Comparison of ENCODE assay signal across 8 cellular contexts in the genomic region with DNA sequence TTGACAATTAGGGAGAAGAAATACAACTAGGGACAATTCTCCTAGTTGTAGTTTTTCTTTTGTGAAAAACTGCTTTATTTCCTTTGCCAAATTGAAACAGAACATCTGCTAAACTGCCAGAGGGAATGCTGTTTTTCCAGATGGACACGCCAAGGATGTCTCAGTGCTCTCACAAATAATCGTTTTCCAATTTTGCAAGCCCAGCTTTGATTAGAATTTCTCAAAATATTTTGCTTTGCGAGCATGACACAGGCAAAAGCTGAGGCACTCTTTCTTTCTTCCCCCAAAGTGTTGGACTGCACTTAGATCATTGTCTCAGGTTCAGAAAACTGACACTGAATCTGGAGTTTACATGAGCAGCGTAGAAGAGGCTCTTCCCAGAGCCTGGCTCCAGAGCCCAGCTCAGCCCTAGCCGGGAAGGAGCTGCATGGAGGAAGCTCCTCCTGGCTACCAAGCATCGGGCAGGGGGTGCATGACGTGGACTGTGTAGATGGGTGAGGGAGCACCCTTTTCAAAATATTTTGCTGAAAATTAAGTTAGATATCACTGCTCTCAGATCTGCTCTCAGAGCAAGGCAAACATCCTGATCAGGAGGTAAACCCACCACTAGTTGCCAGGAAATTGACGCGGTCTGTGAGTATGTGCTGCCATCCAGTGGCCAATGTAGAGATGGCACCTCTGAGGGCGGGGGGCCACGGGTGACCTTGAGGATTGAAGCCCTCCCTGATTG.
A peak's percentile ranks its signal among the peaks of the same experiment; 100 is the strongest.
DNase-seq lines count a peak whose midpoint lies in the region; ATAC-seq, FAIRE-seq and TF ChIP-seq lines count a peak whose summit lies in the region.

No MANE protein-coding gene starts in this region.

- peak; percentile 89 for TF ChIP-seq CTCF in BE2C (IDR thresholded peaks at IDR 0.05; ENCODE audit: low read depth, low read length)
- TF ChIP-seq CTCF in Panc1 (IDR thresholded peaks at IDR 0.05) = peak; percentile 93
- TF ChIP-seq CTCF in ovary (IDR thresholded peaks at IDR 0.05) = peak; percentile 91 to 99 (median 98)
- peak; percentile 86 to 98 (median 94) for TF ChIP-seq CTCF in thyroid gland (IDR thresholded peaks at IDR 0.05)

- DNase-seq in BE2C (peak; percentile 47), Panc1 (ENCODE audit: low read depth, low spot score) (peak; percentile 28), frontal cortex (ENCODE audit: low spot score in 2 of 2) (peak; percentile 17 to 49), ovary (peak; percentile 64 to 89 (median 79)), thyroid gland (peak; percentile 40 to 53)
- peak; percentile 56 for DNase-seq in activated T-helper 2 cell treated with anti-CD3 and anti-CD28 coated beads, Interferon-gamma antibody, Interleukin-2, Interleukin-4, amounts not matched to agents 10 μg/mL and 5 μg/mL and 100 μg/mL, durations not matched to agents 14 hours and 24 hours and 36 hours (ENCODE audit: low spot score)

- no peak for FAIRE-seq in frontal cortex (lab: Jason Lieb, UNC)

- POLR2A ChIA-PET in Panc1 (lab: Charles Lee) = no interaction called here

- no peak overlapping the region for H3K4me3 Mint-ChIP-seq in activated T-helper 2 cell treated with anti-CD3 and anti-CD28 coated beads, Interferon-gamma antibody, Interleukin-2, Interleukin-4, amounts not matched to agents 10 μg/mL and 5 μg/mL and 100 μg/mL, durations not matched to agents 14 hours and 24 hours and 36 hours (ENCODE audit: low read depth)

- WGBS in ovary, 3 donors = 1 to 4% (median 4%) methylated on average over 11 of the region's 11 CpGs
- 20 to 24% methylated on average over 11 of the region's 11 CpGs for WGBS in thyroid gland, 2 donors

- H3K27ac ChIP-seq in Panc1 (ENCODE audit: low read length) (no peak overlapping the region), ovary (peak overlapping the region; percentile 58 to 65), thyroid gland (peak overlapping the region in 1 of 3 donors; percentile 17)

- no peak overlapping the region for H3K4me3 ChIP-seq in BE2C (ENCODE audit: low read depth, low read length)
- H3K4me3 ChIP-seq in Panc1 (ENCODE audit: low read depth in 2 of 2, low read length in 2 of 2) = no peak overlapping the region
- H3K4me3 ChIP-seq in ovary = no peak overlapping the region
- no peak overlapping the region for H3K4me3 ChIP-seq in thyroid gland (replicated peaks in 1 of 3)

- no peak for TF ChIP-seq EP300 in ovary (IDR thresholded peaks at IDR 0.05)

- no peaks in the 10 kb centered on the region for H3K4me1 ChIP-seq in BE2C
- no peaks in the 10 kb centered on the region for H3K4me1 ChIP-seq in Panc1 (ENCODE audit: control insufficient read depth, insufficient read depth, low read length)
- peaks cover 2% of the 10 kb centered on the region for H3K4me1 ChIP-seq in ovary (ENCODE audit: insufficient read depth)
- H3K4me1 ChIP-seq in thyroid gland = peaks cover 0 to 4% of the 10 kb centered on the region in 2 donors

- CTCF ChIA-PET in Panc1 (lab: Charles Lee) = interaction anchor here (0.5 to 1.2 kb wide), 8 partner anchors 9 to 695 kb away, joined by 3 to 15 read pairs (median 5); no protein-coding TSS in a partner anchor

- peaks cover 21% of the 10 kb centered on the region for H3K27me3 ChIP-seq in BE2C
- no peaks in the 10 kb centered on the region; the same call in 1 of the 2 replicates for H3K27me3 ChIP-seq in Panc1 (ENCODE audit: control insufficient read depth, insufficient read depth, low read length)
- H3K27me3 ChIP-seq in ovary = no peaks in the 10 kb centered on the region
- H3K27me3 ChIP-seq in thyroid gland = no peaks in the 10 kb centered on the region

- no TSS peak for BruUV-seq in Panc1 (replicated peaks; lab: Mats Ljungman, UMichigan)

- H3K9me3 Mint-ChIP-seq in activated T-helper 2 cell treated with anti-CD3 and anti-CD28 coated beads, Interferon-gamma antibody, Interleukin-2, Interleukin-4, amounts not matched to agents 10 μg/mL and 5 μg/mL and 100 μg/mL, durations not matched to agents 14 hours and 24 hours and 36 hours = no peaks in the 10 kb centered on the region

- H3K36me3 ChIP-seq in BE2C (no peaks in the 10 kb centered on the region), Panc1 (ENCODE audit: control insufficient read depth, insufficient read depth, low read length) (no peaks in the 10 kb centered on the region), ovary (no peaks in the 10 kb centered on the region), thyroid gland (no peaks in the 10 kb centered on the region)

- ATAC-seq in GM18873 (IDR thresholded peaks at IDR 0.05; ENCODE audit: low FRiP score, unreplicated experiment) = peak; percentile 68
- peak; percentile 67 for ATAC-seq in HG03378 (IDR thresholded peaks at IDR 0.05; ENCODE audit: unreplicated experiment)
- ATAC-seq in Panc1 = peak; percentile 82

- in situ Hi-C loops in Panc1 (cut with HindIII; ENCODE audit: low pct_unique_long_range_greater_than_20kb, low sequenced_read_pairs) = no loop called here

- intact Hi-C loops in Panc1 (cut with micrococcal nuclease; ENCODE audit: unreplicated experiment) = loop anchor here (1.0 to 10.0 kb wide), 3 partner anchors 317 to 591 kb away; no protein-coding TSS in a partner anchor
- intact Hi-C loops in activated T-helper 2 cell treated with anti-CD3 and anti-CD28 coated beads, Interferon-gamma antibody, Interleukin-2, Interleukin-4, amounts not matched to agents 10 μg/mL and 5 μg/mL and 100 μg/mL, durations not matched to agents 14 hours and 24 hours and 36 hours (cut with micrococcal nuclease) = loop anchor here (1.0 to 10.0 kb wide), 3 partner anchors 80 to 591 kb away; no protein-coding TSS in a partner anchor
- intact Hi-C loops in ovary (cut with DNase I) = loop anchor here (2.0 to 10.0 kb wide), 10 partner anchors 79 to 601 kb away; no protein-coding TSS in a partner anchor
- intact Hi-C loops in thyroid gland (cut with DNase I) = loop anchor here (5.0 kb wide), 1 partner anchor 318 kb away; no protein-coding TSS in a partner anchor

- TF ChIP-seq POLR2A in ovary (IDR thresholded peaks at IDR 0.05) (peak; percentile 30), thyroid gland (IDR thresholded peaks at IDR 0.05) (no peak)

- H3K4me1 Mint-ChIP-seq in activated T-helper 2 cell treated with anti-CD3 and anti-CD28 coated beads, Interferon-gamma antibody, Interleukin-2, Interleukin-4, amounts not matched to agents 10 μg/mL and 5 μg/mL and 100 μg/mL, durations not matched to agents 14 hours and 24 hours and 36 hours (ENCODE audit: low read depth) = peaks cover 24% of the 10 kb centered on the region

- peaks cover 19% of the 10 kb centered on the region for H3K27me3 Mint-ChIP-seq in activated T-helper 2 cell treated with anti-CD3 and anti-CD28 coated beads, Interferon-gamma antibody, Interleukin-2, Interleukin-4, amounts not matched to agents 10 μg/mL and 5 μg/mL and 100 μg/mL, durations not matched to agents 14 hours and 24 hours and 36 hours (ENCODE audit: low read depth)

- H3K36me3 Mint-ChIP-seq in activated T-helper 2 cell treated with anti-CD3 and anti-CD28 coated beads, Interferon-gamma antibody, Interleukin-2, Interleukin-4, amounts not matched to agents 10 μg/mL and 5 μg/mL and 100 μg/mL, durations not matched to agents 14 hours and 24 hours and 36 hours (ENCODE audit: low read depth) = peaks cover 11% of the 10 kb centered on the region

- no peak overlapping the region for H3K27ac Mint-ChIP-seq in activated T-helper 2 cell treated with anti-CD3 and anti-CD28 coated beads, Interferon-gamma antibody, Interleukin-2, Interleukin-4, amounts not matched to agents 10 μg/mL and 5 μg/mL and 100 μg/mL, durations not matched to agents 14 hours and 24 hours and 36 hours

- H3K9me3 ChIP-seq in BE2C (no peaks in the 10 kb centered on the region), Panc1 (ENCODE audit: control insufficient read depth, insufficient read depth, low read depth, low read length) (no peaks in the 10 kb centered on the region), ovary (no peaks in the 10 kb centered on the region), thyroid gland (no peaks in the 10 kb centered on the region)

Comparison
In these comparisons a context has a peak if more than half of its experiments do, and no peak if none do; other contexts are left out.
1. DNase-seq: peak in every context shown above with its lines; median percentile 79 in ovary; 56 in activated T-helper 2 cell treated with anti-CD3 and anti-CD28 coated beads, Interferon-gamma antibody, Interleukin-2, Interleukin-4, amounts not matched to agents 10 μg/mL and 5 μg/mL and 100 μg/mL, durations not matched to agents 14 hours and 24 hours and 36 hours; 47 in BE2C; 46 in thyroid gland; 33 in frontal cortex; 28 in Panc1.